Comparison of ENCODE assay signal across 9 cellular contexts in the genomic region with DNA sequence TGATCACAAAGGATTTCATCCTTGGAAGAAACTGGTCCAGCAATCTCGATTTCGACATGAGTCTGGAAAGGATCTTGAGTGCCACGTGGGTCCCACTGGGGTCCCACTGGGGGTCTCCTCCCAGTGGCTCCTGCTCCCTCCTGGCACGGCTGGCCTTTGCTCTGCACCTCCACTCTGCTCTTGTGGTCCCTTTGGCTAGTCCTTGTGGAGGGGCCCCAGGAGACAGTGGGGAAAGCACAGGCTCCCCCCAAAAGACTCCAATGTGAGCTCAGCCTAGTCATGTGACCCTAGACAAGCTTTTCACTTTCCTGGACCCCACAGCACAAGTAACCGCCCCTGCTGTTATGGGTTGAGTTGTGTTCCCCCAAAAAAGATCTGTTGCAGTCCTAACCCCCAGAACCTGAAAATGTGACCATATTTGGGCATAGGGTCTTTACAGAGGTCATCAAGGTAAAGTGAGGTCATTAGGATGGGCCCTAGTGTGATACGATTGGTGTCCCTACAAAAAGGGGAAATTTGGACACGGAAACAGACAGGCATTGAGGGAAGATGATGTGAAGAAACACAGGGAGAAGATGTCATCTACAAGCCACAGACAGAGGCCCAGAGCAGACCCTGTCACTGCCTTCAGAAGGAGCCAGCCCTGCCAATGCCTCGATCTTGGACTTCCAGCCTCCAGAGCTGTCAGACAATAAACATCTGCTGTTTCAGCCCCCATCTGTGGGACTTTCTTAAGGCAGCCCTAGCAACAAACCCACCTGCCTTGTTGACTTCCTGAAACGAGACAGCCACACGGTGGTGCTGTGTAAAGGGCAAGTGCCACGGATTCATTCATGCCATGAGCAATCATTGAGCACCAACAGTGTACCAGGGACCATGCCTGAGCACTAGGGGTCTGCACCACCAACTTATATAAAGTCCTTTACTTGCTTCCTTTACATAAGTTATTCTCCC. TPM values are rescaled to one million over a fixed set of nuclear protein-coding genes. Genes with fewer than 3 reads are reported as not detected.
DNase-seq lines count a peak whose midpoint lies in the region; ATAC-seq lines count a peak whose summit lies in the region.
"Had no signal": no experiment of that assay in that cellular context is flagged by ENCODE, and none has a peak within 500 bp of the region (broad histone marks: within the 10 kb centered on the region; RNA-seq: fewer than 3 reads in every experiment).

No MANE protein-coding gene starts in this region.

- peaks cover 14% of the 10 kb centered on the region in 2 donors for H3K36me3 Mint-ChIP-seq in activated T-cell treated with anti-CD3 and anti-CD28 coated beads, Interleukin-2, amount 50 U/mL, for 72 hours (ENCODE audit: insufficient read depth in 2 of 2)
- peaks cover 1% of the 10 kb centered on the region for H3K36me3 Mint-ChIP-seq in central memory CD8-positive, alpha-beta T cell (ENCODE audit: insufficient read depth)
- H3K36me3 Mint-ChIP-seq in stimulated activated naive B cell treated with anti-CD40 and anti-IgM and Interleukin-4, amounts not matched to agents 10 μg/mL and 1 μg/mL and 100 μg/mL, for 72 hours, result peaks cover 7 to 21% of the 10 kb centered on the region in 2 donors

- H3K27me3 Mint-ChIP-seq in activated T-cell treated with anti-CD3 and anti-CD28 coated beads, Interleukin-2, amount 50 U/mL, for 72 hours (ENCODE audit: low read depth), result peaks cover 5% of the 10 kb centered on the region
- H3K27me3 Mint-ChIP-seq in central memory CD8-positive, alpha-beta T cell, result no peaks in the 10 kb centered on the region
- peaks cover 22 to 36% of the 10 kb centered on the region in 2 donors for H3K27me3 Mint-ChIP-seq in stimulated activated naive B cell treated with anti-CD40 and anti-IgM and Interleukin-4, amounts not matched to agents 10 μg/mL and 1 μg/mL and 100 μg/mL, for 72 hours

- H3K27ac Mint-ChIP-seq in activated T-cell treated with anti-CD3 and anti-CD28 coated beads, Interleukin-2, amount 50 U/mL, for 72 hours, result peak overlapping the region; percentile 5
- peak overlapping the region; percentile 49 for H3K27ac Mint-ChIP-seq in central memory CD8-positive, alpha-beta T cell (ENCODE audit: low read depth)
- peak overlapping the region; percentile 63 for H3K27ac Mint-ChIP-seq in stimulated activated naive B cell treated with anti-CD40 and anti-IgM and Interleukin-4, amounts not matched to agents 10 μg/mL and 1 μg/mL and 100 μg/mL, for 72 hours

- DNase-seq in activated T-cell treated with anti-CD3 and anti-CD28 coated beads, Interleukin-2, amount 50 U/mL, for 72 hours, result peak in 1 of 2 donors; percentile 39
- no peak for DNase-seq in activated T-cell treated with anti-CD3 and anti-CD28 coated beads, Interleukin-2, amount 50 U/mL, for 1 hour
- DNase-seq in NCI-H69 (lab: John Stamatoyannopoulos, UW) (peak; percentile 46), HT-29 (ENCODE audit: low spot score) (no peak), COLO829 (ENCODE audit: low spot score) (no peak)
- DNase-seq in central memory CD8-positive, alpha-beta T cell (ENCODE audit: low spot score in 2 of 2), result peak in 1 of 2 donors; percentile 14
- DNase-seq in stimulated activated naive B cell treated with anti-CD40 and anti-IgM and Interleukin-4, amounts not matched to agents 10 μg/mL and 1 μg/mL and 100 μg/mL, for 72 hours, result no peak

- H3K4me3 Mint-ChIP-seq in activated T-cell treated with anti-CD3 and anti-CD28 coated beads, Interleukin-2, amount 50 U/mL, for 72 hours, result no peak overlapping the region
- H3K4me3 Mint-ChIP-seq in central memory CD8-positive, alpha-beta T cell, result no peak overlapping the region
- H3K4me3 Mint-ChIP-seq in stimulated activated naive B cell treated with anti-CD40 and anti-IgM and Interleukin-4, amounts not matched to agents 10 μg/mL and 1 μg/mL and 100 μg/mL, for 72 hours, result no peak overlapping the region

- peaks cover 38% of the 10 kb centered on the region for H3K4me1 Mint-ChIP-seq in activated T-cell treated with anti-CD3 and anti-CD28 coated beads, Interleukin-2, amount 50 U/mL, for 72 hours (ENCODE audit: low read depth)
- H3K4me1 Mint-ChIP-seq in central memory CD8-positive, alpha-beta T cell, result peaks cover 26% of the 10 kb centered on the region
- H3K4me1 Mint-ChIP-seq in stimulated activated naive B cell treated with anti-CD40 and anti-IgM and Interleukin-4, amounts not matched to agents 10 μg/mL and 1 μg/mL and 100 μg/mL, for 72 hours, result peaks cover 0 to 2% of the 10 kb centered on the region in 2 donors

- ATAC-seq in activated T-cell treated with anti-CD3 and anti-CD28 coated beads, Interleukin-2, amount 50 U/mL, for 72 hours (replicated peaks in 1 of 2), result peak; percentile 43 to 53
- no peak for ATAC-seq in central memory CD8-positive, alpha-beta T cell (replicated peaks; ENCODE audit: extremely low read depth, poor library complexity, severe bottlenecking)
- peak; percentile 31 to 42 for ATAC-seq in stimulated activated naive B cell treated with anti-CD40 and anti-IgM and Interleukin-4, amounts not matched to agents 10 μg/mL and 1 μg/mL and 100 μg/mL, for 72 hours (replicated peaks)
- ATAC-seq in GM21423 (IDR thresholded peaks at IDR 0.05; ENCODE audit: unreplicated experiment), result no peak
- ATAC-seq: SK-N-SH treated with all-trans-retinoic acid at 6 μM for 48 hours had no signal

- H3K9me3 Mint-ChIP-seq in activated T-cell treated with anti-CD3 and anti-CD28 coated beads, Interleukin-2, amount 50 U/mL, for 72 hours, result peaks cover 12% of the 10 kb centered on the region in 2 donors
- peaks cover 4% of the 10 kb centered on the region for H3K9me3 Mint-ChIP-seq in central memory CD8-positive, alpha-beta T cell
- H3K9me3 Mint-ChIP-seq in stimulated activated naive B cell treated with anti-CD40 and anti-IgM and Interleukin-4, amounts not matched to agents 10 μg/mL and 1 μg/mL and 100 μg/mL, for 72 hours, result peaks cover 12 to 18% of the 10 kb centered on the region in 2 donors

RNA-seq across cellular contexts. Expression of a gene that starts 23.8 kb away (rescaled TPM):
- total RNA-seq in activated T-cell treated with anti-CD3 and anti-CD28 coated beads, Interleukin-2, amount 50 U/mL, for 72 hours, result 100 to 1,000 TPM; 317 to 370 TPM
- 41.4 and 47.9 TPM in 2 replicates for total RNA-seq in HT-29 (2014; rRNA removed; shearing (Covaris generic))

Comparison
In these comparisons a context has a peak if more than half of its experiments do, and no peak if none do; other contexts are left out.
1. ATAC-seq: peak in activated T-cell treated with anti-CD3 and anti-CD28 coated beads, Interleukin-2, amount 50 U/mL, for 72 hours (2 of 2) and stimulated activated naive B cell treated with anti-CD40 and anti-IgM and Interleukin-4, amounts not matched to agents 10 μg/mL and 1 μg/mL and 100 μg/mL, for 72 hours (2 of 2); none in central memory CD8-positive, alpha-beta T cell (single experiment) and GM21423 (single experiment).
2. H3K27ac Mint-ChIP-seq: peak in every context shown above with its lines; median percentile 63 in stimulated activated naive B cell treated with anti-CD40 and anti-IgM and Interleukin-4, amounts not matched to agents 10 μg/mL and 1 μg/mL and 100 μg/mL, for 72 hours; 49 in central memory CD8-positive, alpha-beta T cell; 5 in activated T-cell treated with anti-CD3 and anti-CD28 coated beads, Interleukin-2, amount 50 U/mL, for 72 hours.